Comparison of ENCODE assay signal across 17 cellular contexts in genomic region chr6:148974351-148974750, GRCh38.
"Had no signal": no experiment of that assay in that cellular context is flagged by ENCODE, and none has a peak within 500 bp of the region (broad histone marks: within the 10 kb centered on the region; RNA-seq: fewer than 3 reads in every experiment).

No MANE protein-coding gene starts in this region.

- ATAC-seq: esophagus mucosa; gastrocnemius medialis; naive thymus-derived CD8-positive, alpha-beta T cell; psoas muscle; stimulated activated memory B cell treated with anti-CD40 and anti-IgM and Interleukin-4, amounts not matched to agents 10 μg/mL and 1 μg/mL and 100 μg/mL, for 72 hours had no signal

- DNase-seq: effector memory CD4-positive, alpha-beta T cell; gastrocnemius medialis; islet precursor cell; mammary epithelial cell; naive thymus-derived CD8-positive, alpha-beta T cell; psoas muscle; retina; right lobe of liver; spleen; stimulated activated CD4-positive, alpha-beta T cell treated with anti-CD3 and anti-CD28 coated beads, Interleukin-15, amount 100 ng/mL, for 24 hours; stimulated activated CD4-positive, alpha-beta T cell treated with anti-CD3 and anti-CD28 coated beads, Interleukin-1b, Interleukin-23, amount 100 ng/mL, for 48 hours; stimulated activated CD4-positive, alpha-beta T cell treated with anti-CD3 and anti-CD28 coated beads, Interleukin-4, amount 100 ng/mL, for 24 hours; tibial artery; upper lobe of left lung; uterus had no signal
